In genomic region chr3:187063286-187064081, GRCh38 we compare ENCODE assay signal across 9 cellular contexts.
DNase-seq lines count a peak whose midpoint lies in the region; ATAC-seq and TF ChIP-seq lines count a peak whose summit lies in the region.
"Had no signal": no experiment of that assay in that cellular context is flagged by ENCODE, and none has a peak within 500 bp of the region (broad histone marks: within the 10 kb centered on the region; RNA-seq: fewer than 3 reads in every experiment).

No MANE protein-coding gene starts in this region.

- peak in 1 of 7 experiments; percentile 27 for DNase-seq in CD8-positive, alpha-beta T cell
- DNase-seq in MCF 10A (ENCODE audit: unreplicated experiment) (peak; percentile 75), Ammon's horn (ENCODE audit: low spot score) (no peak), esophagus squamous epithelium (lab: John Stamatoyannopoulos, UW) (no peak), GM13977 (ENCODE audit: low spot score) (no peak), NCI-H146 (lab: John Stamatoyannopoulos, UW) (no peak)
- DNase-seq in naive thymus-derived CD4-positive, alpha-beta T cell = peak in 7 of 9 donors; percentile 26 to 48 (median 38)
- DNase-seq: tibial artery had no signal

- no peak for TF ChIP-seq CTCF in CD8-positive, alpha-beta T cell (IDR thresholded peaks at IDR 0.05)
- TF ChIP-seq CTCF in MCF 10A (IDR thresholded peaks at IDR 0.05; ENCODE audit: unreplicated experiment) = no peak
- TF ChIP-seq CTCF in esophagus squamous epithelium (IDR thresholded peaks at IDR 0.05) = no peak
- no peak for TF ChIP-seq CTCF in GM13977 (IDR thresholded peaks at IDR 0.05; ENCODE audit: extremely low read depth, insufficient read depth, missing control alignments)

- no peaks in the 10 kb centered on the region for H3K9me3 Mint-ChIP-seq in CD8-positive, alpha-beta T cell
- H3K9me3 Mint-ChIP-seq in IgD-negative memory B cell = no peaks in the 10 kb centered on the region
- no peaks in the 10 kb centered on the region for H3K9me3 Mint-ChIP-seq in MCF 10A (ENCODE audit: unreplicated experiment)
- peaks cover 0 to 2% (median 0%) of the 10 kb centered on the region in 11 donors for H3K9me3 Mint-ChIP-seq in naive thymus-derived CD4-positive, alpha-beta T cell

- peaks cover 72% of the 10 kb centered on the region for H3K4me1 Mint-ChIP-seq in CD8-positive, alpha-beta T cell (ENCODE audit: low read depth)
- H3K4me1 Mint-ChIP-seq in IgD-negative memory B cell (peaks cover 45 to 71% (median 54%) of the 10 kb centered on the region in 3 donors), MCF 10A (ENCODE audit: insufficient read depth, unreplicated experiment) (peaks cover 42% of the 10 kb centered on the region)
- peaks cover 62 to 92% (median 88%) of the 10 kb centered on the region in 7 donors for H3K4me1 Mint-ChIP-seq in naive thymus-derived CD4-positive, alpha-beta T cell

- intact Hi-C loops in CD8-positive, alpha-beta T cell (cut with DNase I, micrococcal nuclease) = loop anchor here in 1 of 2 experiments (1.0 to 2.0 kb wide), 2 partner anchors 19 to 36 kb away; no protein-coding TSS in a partner anchor
- intact Hi-C loops in MCF 10A (cut with micrococcal nuclease) = loop anchor here (5.0 kb wide), 1 partner anchor 131 kb away; the partner anchor contains the start of gene ST6GAL1
- intact Hi-C loops in naive thymus-derived CD4-positive, alpha-beta T cell (cut with micrococcal nuclease) = loop anchor here in 1 of 2 donors (1.0 to 10.0 kb wide), 3 partner anchors 10 to 59 kb away; no protein-coding TSS in a partner anchor
- intact Hi-C loops in esophagus squamous epithelium (cut with DNase I) = no loop called here

- peak overlapping the region; percentile 91 for H3K27ac Mint-ChIP-seq in CD8-positive, alpha-beta T cell
- H3K27ac Mint-ChIP-seq in IgD-negative memory B cell (peak overlapping the region; percentile 87 to 97 (median 94)), MCF 10A (ENCODE audit: low read depth, unreplicated experiment) (peak overlapping the region; percentile 92)
- peak overlapping the region; percentile 60 to 90 (median 83) for H3K27ac Mint-ChIP-seq in naive thymus-derived CD4-positive, alpha-beta T cell

- BruUV-seq in MCF 10A (replicated peaks; lab: Mats Ljungman, UMichigan) = no TSS peak

- H3K36me3 ChIP-seq in CD8-positive, alpha-beta T cell (ENCODE audit: insufficient read depth, low read length) = peaks cover 35% of the 10 kb centered on the region
- H3K36me3 ChIP-seq in naive thymus-derived CD4-positive, alpha-beta T cell (ENCODE audit: control insufficient read depth in 2 of 3, insufficient read depth in 3 of 3, low read length in 3 of 3) = peaks cover 12 to 54% (median 21%) of the 10 kb centered on the region in 3 experiments
- H3K36me3 ChIP-seq in esophagus squamous epithelium = peaks cover 0 to 12% (median 0%) of the 10 kb centered on the region in 3 donors

- H3K27me3 Mint-ChIP-seq in CD8-positive, alpha-beta T cell (ENCODE audit: low read depth) = no peaks in the 10 kb centered on the region
- H3K27me3 Mint-ChIP-seq in IgD-negative memory B cell (no peaks in the 10 kb centered on the region), MCF 10A (ENCODE audit: insufficient read depth, unreplicated experiment) (no peaks in the 10 kb centered on the region)
- H3K27me3 Mint-ChIP-seq in naive thymus-derived CD4-positive, alpha-beta T cell = no peaks in the 10 kb centered on the region

- TF ChIP-seq POLR2A in esophagus squamous epithelium (IDR thresholded peaks at IDR 0.05) = no peak

- POLR2A ChIA-PET in CD8-positive, alpha-beta T cell (lab: Charles Lee) = no interaction called here
- POLR2A ChIA-PET in MCF 10A (lab: Yijun Ruan, JAX) = interaction anchor here (0.7 to 1.8 kb wide), 13 partner anchors 21 to 214 kb away, joined by 3 to 8 read pairs (median 4); no protein-coding TSS in a partner anchor
- POLR2A ChIA-PET in naive thymus-derived CD4-positive, alpha-beta T cell (lab: Charles Lee) = interaction anchor here (0.8 to 3.4 kb wide), 5 partner anchors 14 to 38 kb away, joined by 3 to 20 read pairs (median 3); no protein-coding TSS in a partner anchor

- WGBS in esophagus squamous epithelium, 2 donors = 44 to 56% methylated on average over 5 to 6 of the region's 6 CpGs

- ATAC-seq in CD8-positive, alpha-beta T cell = peak; percentile 51
- ATAC-seq in naive thymus-derived CD4-positive, alpha-beta T cell = peak; percentile 47

- H3K27me3 ChIP-seq in CD8-positive, alpha-beta T cell (ENCODE audit: insufficient read depth, low read length) = no peaks in the 10 kb centered on the region
- no peaks in the 10 kb centered on the region for H3K27me3 ChIP-seq in naive thymus-derived CD4-positive, alpha-beta T cell (ENCODE audit: control insufficient read depth in 2 of 2, insufficient read depth in 2 of 2, low read length in 2 of 2)
- H3K27me3 ChIP-seq in esophagus squamous epithelium = no peaks in the 10 kb centered on the region
- H3K27me3 ChIP-seq: tibial artery had no signal

- peak overlapping the region; percentile 46 for H3K4me3 Mint-ChIP-seq in CD8-positive, alpha-beta T cell
- H3K4me3 Mint-ChIP-seq in IgD-negative memory B cell (peak overlapping the region in 3 of 4 donors; percentile 61 to 94 (median 92)), MCF 10A (ENCODE audit: unreplicated experiment) (peak overlapping the region; percentile 45)
- H3K4me3 Mint-ChIP-seq in naive thymus-derived CD4-positive, alpha-beta T cell = peak overlapping the region; percentile 27 to 77 (median 56)

- in situ Hi-C loops in GM13977 (cut with MboI; ENCODE audit: low pct_unique_long_range_greater_than_20kb, low sequenced_read_pairs, unreplicated experiment) = no loop called here

- H3K27ac ChIP-seq in CD8-positive, alpha-beta T cell (ENCODE audit: low read depth, low read length) = no peak overlapping the region
- peak overlapping the region; percentile 25 for H3K27ac ChIP-seq in naive thymus-derived CD4-positive, alpha-beta T cell (ENCODE audit: low read depth, low read length)
- H3K27ac ChIP-seq in esophagus squamous epithelium = peak overlapping the region in 1 of 4 donors; percentile 76
- H3K27ac ChIP-seq: tibial artery had no signal

- H3K4me3 ChIP-seq in CD8-positive, alpha-beta T cell (ENCODE audit: low read depth, low read length) = no peak overlapping the region
- no peak overlapping the region for H3K4me3 ChIP-seq in naive thymus-derived CD4-positive, alpha-beta T cell (ENCODE audit: low read length)
- H3K4me3 ChIP-seq in esophagus squamous epithelium = no peak overlapping the region
- H3K4me3 ChIP-seq: tibial artery had no signal

- H3K9me3 ChIP-seq in CD8-positive, alpha-beta T cell (ENCODE audit: low read length) = no peaks in the 10 kb centered on the region
- H3K9me3 ChIP-seq in naive thymus-derived CD4-positive, alpha-beta T cell (ENCODE audit: control insufficient read depth in 2 of 3, low read length in 3 of 3) = no peaks in the 10 kb centered on the region
- no peaks in the 10 kb centered on the region for H3K9me3 ChIP-seq in esophagus squamous epithelium
- H3K9me3 ChIP-seq: tibial artery had no signal

- H3K4me1 ChIP-seq in CD8-positive, alpha-beta T cell (ENCODE audit: insufficient read depth, low read length) = peaks cover 44% of the 10 kb centered on the region
- peaks cover 16 to 45% of the 10 kb centered on the region in 2 donors for H3K4me1 ChIP-seq in naive thymus-derived CD4-positive, alpha-beta T cell (ENCODE audit: control insufficient read depth in 2 of 2, insufficient read depth in 2 of 2, low read length in 2 of 2)
- peaks cover 0 to 26% (median 11%) of the 10 kb centered on the region in 3 donors for H3K4me1 ChIP-seq in esophagus squamous epithelium

- CTCF ChIA-PET in CD8-positive, alpha-beta T cell (lab: Charles Lee) = interaction anchor here (0.6 to 5.9 kb wide), 4 partner anchors 58 to 215 kb away, joined by 3 to 46 read pairs (median 5); no protein-coding TSS in a partner anchor
- CTCF ChIA-PET in MCF 10A (lab: Yijun Ruan, JAX) = interaction anchor here (0.7 to 2.3 kb wide), 3 partner anchors 39 to 214 kb away, joined by 3 to 9 read pairs (median 5); no protein-coding TSS in a partner anchor
- CTCF ChIA-PET in naive thymus-derived CD4-positive, alpha-beta T cell (lab: Charles Lee) = interaction anchor here (1.3 to 1.7 kb wide), 2 partner anchors 36 to 37 kb away, joined by 3 to 5 read pairs; no protein-coding TSS in a partner anchor

- H3K36me3 Mint-ChIP-seq in CD8-positive, alpha-beta T cell = peaks cover 88% of the 10 kb centered on the region
- H3K36me3 Mint-ChIP-seq in IgD-negative memory B cell (peaks cover 24% of the 10 kb centered on the region), MCF 10A (ENCODE audit: insufficient read depth, unreplicated experiment) (peaks cover 6% of the 10 kb centered on the region)
- H3K36me3 Mint-ChIP-seq in naive thymus-derived CD4-positive, alpha-beta T cell = peaks cover 13 to 56% (median 44%) of the 10 kb centered on the region in 5 donors

Comparison
In these comparisons a context has a peak if more than half of its experiments do, and no peak if none do; other contexts are left out.
1. DNase-seq: peak in MCF 10A (single experiment) and naive thymus-derived CD4-positive, alpha-beta T cell (7 of 9); none in Ammon's horn (single experiment), esophagus squamous epithelium (single experiment), GM13977 (single experiment) and NCI-H146 (single experiment).
2. Peak in every context shown above with its lines, with median percentiles within 50 percentile points of each other: H3K27ac Mint-ChIP-seq and H3K4me3 Mint-ChIP-seq.